ENCODE assay signal across 13 cellular contexts in the genomic region with DNA sequence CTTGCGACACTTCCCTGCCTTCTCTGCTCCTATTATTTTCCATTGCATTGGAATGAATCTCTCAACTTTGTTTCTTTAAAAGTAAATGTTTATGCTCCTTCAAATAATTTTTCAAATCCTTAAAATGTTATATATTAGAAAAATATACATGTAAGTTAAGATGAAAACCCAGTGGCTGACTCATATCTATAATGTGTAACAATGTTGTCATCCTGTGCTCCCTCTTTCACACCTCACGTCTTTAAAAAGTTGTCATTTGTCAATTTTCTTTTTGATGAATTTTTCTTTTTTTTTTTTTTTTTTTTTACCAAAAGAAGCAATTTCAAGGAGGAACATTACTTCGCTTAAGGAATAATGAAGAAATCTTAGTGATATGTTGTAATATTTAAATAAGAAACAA. TPM values are rescaled to one million over a fixed set of nuclear protein-coding genes. Genes with fewer than 3 reads are reported as not detected.
DNase-seq lines count a peak whose midpoint lies in the region; ATAC-seq, FAIRE-seq and TF ChIP-seq lines count a peak whose summit lies in the region.
"Had no signal": no experiment of that assay in that cellular context is flagged by ENCODE, and none has a peak within 500 bp of the region (broad histone marks: within the 10 kb centered on the region; RNA-seq: fewer than 3 reads in every experiment).

No MANE protein-coding gene starts in this region.

- no peak for TF ChIP-seq POLR2A in A549 (IDR thresholded peaks at IDR 0.05; ENCODE audit: low read length)

- WGBS in A549 (ENCODE audit: missing lambda C conversion rate), result 51% methylated on average over 3 of the region's 3 CpGs

- DNase-seq in A549 (ENCODE audit: low read depth in 1 of 2, low spot score in 1 of 2) (no peak), SJSA1 (ENCODE audit: low read depth in 1 of 2, low spot score in 2 of 2) (no peak), fibroblast of peridontal ligament (ENCODE audit: extremely low read depth) (peak; percentile 41), GM19238 (ENCODE audit: insufficient read length, low spot score) (no peak), NCI-H2107 (lab: John Stamatoyannopoulos, UW) (no peak)
- DNase-seq in activated T-helper 2 cell treated with anti-CD3 and anti-CD28 coated beads, Interferon-gamma antibody, Interleukin-2, Interleukin-4, amounts not matched to agents 10 μg/mL and 5 μg/mL and 100 μg/mL, durations not matched to agents 14 hours and 24 hours and 36 hours (ENCODE audit: low spot score), result no peak
- DNase-seq: foreskin melanocyte, NCI-H2029 treated with DMSO at 0.1 percent for 48 hours, small intestine had no signal

- H3K4me2 ChIP-seq in A549 (peak overlapping the region; percentile 84), parathyroid adenoma (ENCODE audit: low read length) (no peak overlapping the region)

- POLR2A ChIA-PET in A549 (lab: Yijun Ruan, JAX), result no interaction called here

- no peak for FAIRE-seq in A549 (lab: Jason Lieb, UNC)
- FAIRE-seq: K562, small intestine had no signal

- H3K27me3 ChIP-seq in SJSA1 (replicated peaks), result no peaks in the 10 kb centered on the region
- no peaks in the 10 kb centered on the region for H3K27me3 ChIP-seq in parathyroid adenoma (ENCODE audit: control insufficient read depth, insufficient read depth, low read length)

- no peak overlapping the region for H3K27ac Mint-ChIP-seq in activated T-helper 2 cell treated with anti-CD3 and anti-CD28 coated beads, Interferon-gamma antibody, Interleukin-2, Interleukin-4, amounts not matched to agents 10 μg/mL and 5 μg/mL and 100 μg/mL, durations not matched to agents 14 hours and 24 hours and 36 hours

- CTCF ChIA-PET in A549 (lab: Yijun Ruan, JAX), result no interaction called here

- no peaks in the 10 kb centered on the region for H3K9me3 ChIP-seq in A549
- H3K9me3 ChIP-seq in SJSA1 (replicated peaks), result no peaks in the 10 kb centered on the region
- no peaks in the 10 kb centered on the region for H3K9me3 ChIP-seq in parathyroid adenoma (ENCODE audit: control insufficient read depth, low read length)

- peaks cover 5% of the 10 kb centered on the region; the same call in 1 of the 2 replicates for H3K36me3 ChIP-seq in SJSA1
- peaks cover 2% of the 10 kb centered on the region for H3K36me3 ChIP-seq in parathyroid adenoma (ENCODE audit: control insufficient read depth, insufficient read depth, low read length)

- no peaks in the 10 kb centered on the region for H3K36me3 Mint-ChIP-seq in activated T-helper 2 cell treated with anti-CD3 and anti-CD28 coated beads, Interferon-gamma antibody, Interleukin-2, Interleukin-4, amounts not matched to agents 10 μg/mL and 5 μg/mL and 100 μg/mL, durations not matched to agents 14 hours and 24 hours and 36 hours (ENCODE audit: low read depth)

- peaks cover 11% of the 10 kb centered on the region for H3K27me3 Mint-ChIP-seq in activated T-helper 2 cell treated with anti-CD3 and anti-CD28 coated beads, Interferon-gamma antibody, Interleukin-2, Interleukin-4, amounts not matched to agents 10 μg/mL and 5 μg/mL and 100 μg/mL, durations not matched to agents 14 hours and 24 hours and 36 hours (ENCODE audit: low read depth)

- no peak for TF ChIP-seq RAD21 in A549 (conservative IDR thresholded peaks at IDR 0.05 in 1 of 2, IDR thresholded peaks at IDR 0.05 in 1 of 2)

- intact Hi-C loops in activated T-helper 2 cell treated with anti-CD3 and anti-CD28 coated beads, Interferon-gamma antibody, Interleukin-2, Interleukin-4, amounts not matched to agents 10 μg/mL and 5 μg/mL and 100 μg/mL, durations not matched to agents 14 hours and 24 hours and 36 hours (cut with micrococcal nuclease), result loop anchor here (5.0 kb wide), 4 partner anchors 347 to 937 kb away; partner anchors contain the start of genes AZI2 and ZCWPW2

- H3K9me3 Mint-ChIP-seq in activated T-helper 2 cell treated with anti-CD3 and anti-CD28 coated beads, Interferon-gamma antibody, Interleukin-2, Interleukin-4, amounts not matched to agents 10 μg/mL and 5 μg/mL and 100 μg/mL, durations not matched to agents 14 hours and 24 hours and 36 hours, result no peaks in the 10 kb centered on the region

- 0 out of 6 replicates have a peak overlapping the region, but pooled peaks of 1 of the 2 experiments have one; percentile 9 for H3K27ac ChIP-seq in A549
- H3K27ac ChIP-seq in SJSA1, result peak overlapping the region; percentile 95
- H3K27ac ChIP-seq in parathyroid adenoma, result no peak overlapping the region

- H2AFZ ChIP-seq in parathyroid adenoma, result no peak overlapping the region

- H3K4me1 ChIP-seq in A549, result peaks cover 52% of the 10 kb centered on the region
- peaks cover 22% of the 10 kb centered on the region for H3K4me1 ChIP-seq in SJSA1 (replicated peaks)
- H3K4me1 ChIP-seq in parathyroid adenoma, result peaks cover 4% of the 10 kb centered on the region

- H3K4me3 ChIP-seq in A549 (no peak overlapping the region), SJSA1 (peak overlapping the region; percentile 46; the same call in 1 of the 2 replicates), parathyroid adenoma (ENCODE audit: low read depth, low read length) (peak overlapping the region; percentile 3)
- H3K4me3 ChIP-seq: K562, lung had no signal

- ATAC-seq in A549 (no peak), HG03175 (IDR thresholded peaks at IDR 0.05; ENCODE audit: unreplicated experiment) (no peak)
- ATAC-seq: K562 had no signal

- H3K79me2 ChIP-seq in parathyroid adenoma, result no peaks in the 10 kb centered on the region

- no peak overlapping the region for H3K9ac ChIP-seq in parathyroid adenoma

- no peak for TF ChIP-seq EP300 in A549 (IDR thresholded peaks at IDR 0.05)

- TF ChIP-seq CTCF in A549 (IDR thresholded peaks at IDR 0.05) (no peak), parathyroid adenoma (IDR thresholded peaks at IDR 0.05) (no peak)

- H3K4me1 Mint-ChIP-seq in activated T-helper 2 cell treated with anti-CD3 and anti-CD28 coated beads, Interferon-gamma antibody, Interleukin-2, Interleukin-4, amounts not matched to agents 10 μg/mL and 5 μg/mL and 100 μg/mL, durations not matched to agents 14 hours and 24 hours and 36 hours (ENCODE audit: low read depth), result peaks cover 31% of the 10 kb centered on the region

- H3K4me3 Mint-ChIP-seq in activated T-helper 2 cell treated with anti-CD3 and anti-CD28 coated beads, Interferon-gamma antibody, Interleukin-2, Interleukin-4, amounts not matched to agents 10 μg/mL and 5 μg/mL and 100 μg/mL, durations not matched to agents 14 hours and 24 hours and 36 hours (ENCODE audit: low read depth), result no peak overlapping the region

TF ChIP-seq in A549, 52 proteins besides CTCF, POLR2A, EP300 and RAD21:
- TF ChIP-seq TFCP2L1 (CRISPR knock-in tag; IDR thresholded peaks at IDR 0.05), result no peak
- no peak for TF ChIP-seq REST (IDR thresholded peaks at IDR 0.05)
- TF ChIP-seq CEBPB (IDR thresholded peaks at IDR 0.05), result peak in 1 of 2 experiments; percentile 45; a peak in 1 of 4 replicates
- TF ChIP-seq, protein P1, sequence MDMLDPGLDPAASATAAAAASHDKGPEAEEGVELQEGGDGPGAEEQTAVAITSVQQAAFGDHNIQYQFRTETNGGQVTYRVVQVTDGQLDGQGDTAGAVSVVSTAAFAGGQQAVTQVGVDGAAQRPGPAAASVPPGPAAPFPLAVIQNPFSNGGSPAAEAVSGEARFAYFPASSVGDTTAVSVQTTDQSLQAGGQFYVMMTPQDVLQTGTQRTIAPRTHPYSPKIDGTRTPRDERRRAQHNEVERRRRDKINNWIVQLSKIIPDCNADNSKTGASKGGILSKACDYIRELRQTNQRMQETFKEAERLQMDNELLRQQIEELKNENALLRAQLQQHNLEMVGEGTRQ (IDR thresholded peaks at IDR 0.05), result no peak
- TF ChIP-seq ESRRA (IDR thresholded peaks at IDR 0.05; ENCODE audit: borderline replicate concordance, low read length), result no peak
- TF ChIP-seq FOSL2 (IDR thresholded peaks at IDR 0.05), result no peak
- no peak for TF ChIP-seq FOSL2 (CRISPR knock-in tag; IDR thresholded peaks at IDR 0.05)
- no peak for TF ChIP-seq RFX5 (IDR thresholded peaks at IDR 0.05)
- TF ChIP-seq FOXS1 (CRISPR knock-in tag; IDR thresholded peaks at IDR 0.05), result no peak
TF ChIP-seq in A549: peak in this region for 1.

RNA-seq across cellular contexts. Expression of gene RBMS3, which starts 3.7 kb away (rescaled TPM):
- polyA plus RNA-seq in A549 (2011; rRNA removed) (4.1 TPM in 2 replicates), A549 (2017; fragmentation: RNase III; extraction: RNeasy Plus Mini Kit Qiagen cat#74134 plus additional on column Dnase treatment) (0.66 to 1.4 TPM (median 0.92 TPM) in 3 replicates)
- polyA plus RNA-seq in A549 (2012; cell fraction: cytosol; rRNA removed), result 0.87 and 1.1 TPM in 2 replicates
- polyA plus RNA-seq in A549 (2012; cell fraction: nucleus; rRNA removed), result 1.2 and 2.1 TPM in 2 replicates
- polyA minus RNA-seq in A549 (2011; rRNA and poly(A)+ RNA removed), result 27.5 and 32.3 TPM in 2 replicates
- 31.7 and 47.0 TPM in 2 replicates for total RNA-seq in SJSA1 (2014; rRNA removed; shearing (Covaris generic))
- total RNA-seq in activated T-helper 2 cell treated with anti-CD3 and anti-CD28 coated beads, Interferon-gamma antibody, Interleukin-2, Interleukin-4, amounts not matched to agents 10 μg/mL and 5 μg/mL and 100 μg/mL, durations not matched to agents 14 hours and 24 hours and 36 hours, result 4.5 and 5.3 TPM in 2 replicates
- polyA plus RNA-seq: K562 had no signal
